ENCODE assay signal across 18 cellular contexts in the genomic region with DNA sequence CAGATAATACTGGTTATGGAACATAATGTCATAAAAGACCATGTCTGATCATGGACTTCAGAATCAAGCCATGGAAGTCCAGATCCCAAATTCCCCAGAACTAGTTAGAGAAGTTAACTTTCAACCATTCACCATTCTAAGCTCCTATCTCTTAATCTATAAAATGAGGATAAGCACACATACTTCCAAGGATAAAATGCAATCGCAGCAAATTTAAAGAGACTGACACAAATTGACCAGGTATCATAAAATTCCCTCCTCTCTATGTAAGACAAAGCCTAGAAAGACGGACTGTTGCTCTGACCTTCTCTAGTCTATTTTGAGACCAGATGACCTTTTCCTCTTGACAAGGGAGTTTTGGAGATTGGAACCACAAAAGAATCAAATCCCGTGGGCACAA.
A peak's percentile ranks its signal among the peaks of the same experiment; 100 is the strongest.
DNase-seq lines count a peak whose midpoint lies in the region; ATAC-seq, FAIRE-seq and TF ChIP-seq lines count a peak whose summit lies in the region.
"Had no signal": no experiment of that assay in that cellular context is flagged by ENCODE, and none has a peak within 500 bp of the region (broad histone marks: within the 10 kb centered on the region; RNA-seq: fewer than 3 reads in every experiment).

No MANE protein-coding gene starts in this region.

- in situ Hi-C loops in K562 (cut with MboI): no loop called here

- no peak for DNase-seq in A549 (ENCODE audit: low read depth in 1 of 2, low spot score in 1 of 2)
- no peak for DNase-seq in K562 (ENCODE audit: extremely low read depth in 1 of 4, low spot score in 3 of 4)
- peak; percentile 26 for DNase-seq in neural progenitor cell (ENCODE audit: low spot score)
- no peak for DNase-seq in 8988T
- DNase-seq in heart right ventricle: no peak
- DNase-seq: Caco-2; CD4-positive, CD25-positive, alpha-beta regulatory T cell; CD8-positive, alpha-beta T cell; DND-41; GOT3; H7; HCEC 1CT had no signal

- H3K4me2 ChIP-seq in A549 (no peak overlapping the region), K562 (ENCODE audit: insufficient read depth, low read length) (no peak overlapping the region), neural progenitor cell (peak overlapping the region; percentile 46)
- H3K4me2 ChIP-seq: BLaER1 had no signal

- no peaks in the 10 kb centered on the region for H3K4me1 ChIP-seq in A549
- H3K4me1 ChIP-seq in K562 (replicated peaks in 1 of 2; ENCODE audit: control insufficient read depth in 2 of 2, insufficient read depth in 2 of 2, low read length in 2 of 2): no peaks in the 10 kb centered on the region
- peaks cover 14% of the 10 kb centered on the region for H3K4me1 ChIP-seq in neural progenitor cell
- peaks cover 0 to 35% (median 5%) of the 10 kb centered on the region in 9 donors for H3K4me1 ChIP-seq in heart right ventricle
- H3K4me1 ChIP-seq: Caco-2 had no signal

- H3K27ac Mint-ChIP-seq in neural progenitor cell: no peak overlapping the region
- H3K27ac Mint-ChIP-seq: B cell; CD4-positive, CD25-positive, alpha-beta regulatory T cell; CD8-positive, alpha-beta T cell had no signal

- CTCF ChIA-PET in A549 (lab: Yijun Ruan, JAX): no interaction called here
- CTCF ChIA-PET in K562 (lab: Yijun Ruan, JAX; ENCODE audit: low intra/inter-chr PET ratio): no interaction called here

- H3K4me3 Mint-ChIP-seq in neural progenitor cell: no peak overlapping the region
- H3K4me3 Mint-ChIP-seq: B cell; CD4-positive, CD25-positive, alpha-beta regulatory T cell; CD8-positive, alpha-beta T cell had no signal

- H3K27me3 Mint-ChIP-seq in neural progenitor cell (ENCODE audit: insufficient read depth, low read depth): peaks cover 6% of the 10 kb centered on the region
- H3K27me3 Mint-ChIP-seq: CD4-positive, CD25-positive, alpha-beta regulatory T cell had no signal

- H3K27ac ChIP-seq in A549 (no peak overlapping the region), K562 (ENCODE audit: extremely low read depth, low read depth, low read length) (no peak overlapping the region), neural progenitor cell (no peak overlapping the region), heart right ventricle (no peak overlapping the region)
- H3K27ac ChIP-seq: BLaER1, C4-2B had no signal

- no peaks in the 10 kb centered on the region for H3K36me3 Mint-ChIP-seq in neural progenitor cell
- H3K36me3 Mint-ChIP-seq: CD4-positive, CD25-positive, alpha-beta regulatory T cell; CD8-positive, alpha-beta T cell had no signal

- H3K9me3 Mint-ChIP-seq in neural progenitor cell: peaks cover 2% of the 10 kb centered on the region
- H3K9me3 Mint-ChIP-seq: CD8-positive, alpha-beta T cell had no signal

- no peak for ATAC-seq in A549
- no peak for ATAC-seq in K562
- ATAC-seq in HG03135 (IDR thresholded peaks at IDR 0.05; ENCODE audit: unreplicated experiment): no peak
- no peak for ATAC-seq in heart right ventricle
- ATAC-seq: CD8-positive, alpha-beta T cell had no signal

- no peak for TF ChIP-seq RAD21 in A549 (conservative IDR thresholded peaks at IDR 0.05 in 1 of 2, IDR thresholded peaks at IDR 0.05 in 1 of 2)
- TF ChIP-seq RAD21 in K562 (CRISPR knock-in tag; conservative IDR thresholded peaks at IDR 0.05 in 1 of 2, IDR thresholded peaks at IDR 0.05 in 1 of 2): no peak

- H3K9me1 ChIP-seq in K562 (ENCODE audit: control insufficient read depth, insufficient read depth, low read length): no peaks in the 10 kb centered on the region

- no peaks in the 10 kb centered on the region for H3K79me2 ChIP-seq in K562 (ENCODE audit: control insufficient read depth, insufficient read depth, low read length)
- H3K79me2 ChIP-seq in neural progenitor cell (ENCODE audit: low read depth): no peaks in the 10 kb centered on the region

- H3K36me3 ChIP-seq in K562 (ENCODE audit: control insufficient read depth, insufficient read depth, low read length): no peaks in the 10 kb centered on the region
- no peaks in the 10 kb centered on the region for H3K36me3 ChIP-seq in neural progenitor cell
- no peaks in the 10 kb centered on the region for H3K36me3 ChIP-seq in heart right ventricle
- H3K36me3 ChIP-seq: BLaER1 had no signal

- POLR2A ChIA-PET in A549 (lab: Yijun Ruan, JAX) (no interaction called here), K562 (lab: Yijun Ruan, JAX) (no interaction called here)

- H3K9ac ChIP-seq in K562 (ENCODE audit: insufficient read depth in 1 of 2, low read depth in 2 of 2, low read length in 2 of 2): no peak overlapping the region
- no peak overlapping the region for H3K9ac ChIP-seq in neural progenitor cell
- H3K9ac ChIP-seq: BLaER1 had no signal

- H4K20me1 ChIP-seq in K562 (replicated peaks; ENCODE audit: control insufficient read depth, insufficient read depth, low read length) (no peaks in the 10 kb centered on the region), neural progenitor cell (ENCODE audit: low read depth) (no peaks in the 10 kb centered on the region)
- H4K20me1 ChIP-seq: BLaER1 had no signal

- FAIRE-seq in A549 (lab: Jason Lieb, UNC) (no peak), K562 (lab: Jason Lieb, UNC) (no peak)
- FAIRE-seq: G401.6, GM12892 had no signal

- no peak overlapping the region for H3K4me3 ChIP-seq in A549
- H3K4me3 ChIP-seq in K562: no peak overlapping the region
- no peak overlapping the region for H3K4me3 ChIP-seq in neural progenitor cell
- no peak overlapping the region for H3K4me3 ChIP-seq in heart right ventricle
- H3K4me3 ChIP-seq: BLaER1 had no signal

- intact Hi-C loops in K562 (cut with micrococcal nuclease): no loop called here
- intact Hi-C loops in heart right ventricle (cut with DNase I): no loop called here

- no peaks in the 10 kb centered on the region for H3F3A ChIP-seq in neural progenitor cell (ENCODE audit: low read depth)

- H3K9me3 ChIP-seq in A549 (no peaks in the 10 kb centered on the region), K562 (replicated peaks; ENCODE audit: control insufficient read depth, insufficient read depth, low read depth, low read length) (0 out of 2 replicates have a peak, but pooled peaks cover under 1% of the 10 kb centered on the region), neural progenitor cell (ENCODE audit: low read depth) (no peaks in the 10 kb centered on the region), heart right ventricle (no peaks in the 10 kb centered on the region)
- H3K9me3 ChIP-seq: BLaER1, Caco-2 had no signal

- 83% methylated on average over 3 of the region's 3 CpGs for WGBS in A549 (ENCODE audit: missing lambda C conversion rate)
- 2% methylated on average over 3 of the region's 3 CpGs for WGBS in K562 (ENCODE audit: insufficient coverage, low coverage, missing lambda C conversion rate)
- 62 to 64% methylated on average over 3 of the region's 3 CpGs for WGBS in heart right ventricle, 2 donors

- no peak for TF ChIP-seq POLR2A in A549 (IDR thresholded peaks at IDR 0.05; ENCODE audit: low read length)
- no peak for TF ChIP-seq POLR2A in K562 (conservative IDR thresholded peaks at IDR 0.05)

- no peak for TF ChIP-seq EP300 in A549 (IDR thresholded peaks at IDR 0.05)
- TF ChIP-seq EP300 in K562 (IDR thresholded peaks at IDR 0.05; ENCODE audit: low read length): no peak

- no peaks in the 10 kb centered on the region for H3K27me3 ChIP-seq in K562 (ENCODE audit: control insufficient read depth in 2 of 2, insufficient read depth in 2 of 2, low read length in 2 of 2)
- H3K27me3 ChIP-seq in neural progenitor cell: no peaks in the 10 kb centered on the region
- H3K27me3 ChIP-seq in heart right ventricle: no peaks in the 10 kb centered on the region
- H3K27me3 ChIP-seq: BLaER1 had no signal

- H3K4me1 Mint-ChIP-seq in neural progenitor cell: peaks cover 8% of the 10 kb centered on the region
- H3K4me1 Mint-ChIP-seq: CD4-positive, CD25-positive, alpha-beta regulatory T cell had no signal

- BruUV-seq in K562 (replicated peaks; lab: Mats Ljungman, UMichigan): no TSS peak

- no peak overlapping the region for H2AFZ ChIP-seq in K562 (ENCODE audit: low read depth, low read length)
- no peak overlapping the region for H2AFZ ChIP-seq in neural progenitor cell (replicated peaks)

- TF ChIP-seq CTCF in A549 (IDR thresholded peaks at IDR 0.05): no peak
- no peak for TF ChIP-seq CTCF in K562 (IDR thresholded peaks at IDR 0.05 in 2 of 3, conservative IDR thresholded peaks at IDR 0.05 in 1 of 3; ENCODE audit: insufficient read depth in 2 of 3, low read depth in 1 of 3, low read length in 3 of 3)
- TF ChIP-seq CTCF in neural progenitor cell (IDR thresholded peaks at IDR 0.05): no peak
- no peak for TF ChIP-seq CTCF in heart right ventricle (IDR thresholded peaks at IDR 0.05)

TF ChIP-seq in A549, 52 proteins besides CTCF, POLR2A, EP300 and RAD21:
- TF ChIP-seq MAFK (IDR thresholded peaks at IDR 0.05; ENCODE audit: partially characterized antibody): peak; percentile 47
- TF ChIP-seq, protein P1, sequence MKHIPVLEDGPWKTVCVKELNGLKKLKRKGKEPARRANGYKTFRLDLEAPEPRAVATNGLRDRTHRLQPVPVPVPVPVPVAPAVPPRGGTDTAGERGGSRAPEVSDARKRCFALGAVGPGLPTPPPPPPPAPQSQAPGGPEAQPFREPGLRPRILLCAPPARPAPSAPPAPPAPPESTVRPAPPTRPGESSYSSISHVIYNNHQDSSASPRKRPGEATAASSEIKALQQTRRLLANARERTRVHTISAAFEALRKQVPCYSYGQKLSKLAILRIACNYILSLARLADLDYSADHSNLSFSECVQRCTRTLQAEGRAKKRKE (CRISPR knock-in tag; IDR thresholded peaks at IDR 0.05; ENCODE audit: low read depth): no peak

TF ChIP-seq in K562, 482 proteins besides CTCF, POLR2A, EP300 and RAD21 (continues in another document):
- TF ChIP-seq CEBPG (CRISPR knock-in tag; IDR thresholded peaks at IDR 0.05) (no peak), CEBPG (tag; conservative IDR thresholded peaks at IDR 0.05 in 1 of 2, IDR thresholded peaks at IDR 0.05 in 1 of 2) (no peak), ARID2 (IDR thresholded peaks at IDR 0.05) (no peak), POLR3G (IDR thresholded peaks at IDR 0.05; ENCODE audit: extremely low read depth, insufficient read length, insufficient replicate concordance) (no peak), SMARCE1 (IDR thresholded peaks at IDR 0.05) (no peak), KDM4B (IDR thresholded peaks at IDR 0.05; ENCODE audit: borderline replicate concordance in 2 of 2, low read depth in 1 of 2) (no peak), MAFG (tag; conservative IDR thresholded peaks at IDR 0.05) (peak; percentile 43; the same call in 1 of the 2 replicates), MAZ (CRISPR knock-in tag; conservative IDR thresholded peaks at IDR 0.05 in 1 of 2, IDR thresholded peaks at IDR 0.05 in 1 of 2) (no peak), CC2D1A (IDR thresholded peaks at IDR 0.05) (no peak), JUN (IDR thresholded peaks at IDR 0.05; ENCODE audit: borderline replicate concordance, low read depth, low read length) (no peak), JUN (CRISPR knock-in tag; IDR thresholded peaks at IDR 0.05; ENCODE audit: borderline replicate concordance) (no peak)
